In the genomic region with DNA sequence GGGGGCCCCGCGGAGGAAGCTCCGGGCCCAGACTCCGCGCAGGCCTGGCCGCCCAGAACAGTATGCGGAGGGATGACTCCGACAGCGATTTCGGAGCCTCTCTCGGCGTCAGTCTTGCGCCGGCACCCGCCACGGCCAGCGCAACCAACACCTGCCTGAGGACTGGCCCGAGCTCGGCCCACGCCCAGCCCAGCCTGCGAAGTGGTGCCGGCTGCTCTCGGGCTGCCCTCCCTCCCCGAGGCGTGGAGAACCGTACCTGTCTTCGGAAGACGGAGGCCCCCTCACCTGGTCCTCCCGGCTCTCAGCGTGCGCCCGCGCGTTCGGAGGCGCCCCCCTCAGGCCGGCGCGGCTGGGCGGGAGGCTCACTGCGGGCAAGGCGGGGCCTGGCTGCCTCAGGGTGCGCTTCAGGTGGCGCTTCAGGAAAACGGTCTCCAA, we compare ENCODE assay signal across 8 cellular contexts. TPM values are rescaled to one million over a fixed set of nuclear protein-coding genes. Genes with fewer than 3 reads are reported as not detected.
A peak's percentile ranks its signal among the peaks of the same experiment; 100 is the strongest.
DNase-seq lines count a peak whose midpoint lies in the region; ATAC-seq and TF ChIP-seq lines count a peak whose summit lies in the region.

A gene with protein sequence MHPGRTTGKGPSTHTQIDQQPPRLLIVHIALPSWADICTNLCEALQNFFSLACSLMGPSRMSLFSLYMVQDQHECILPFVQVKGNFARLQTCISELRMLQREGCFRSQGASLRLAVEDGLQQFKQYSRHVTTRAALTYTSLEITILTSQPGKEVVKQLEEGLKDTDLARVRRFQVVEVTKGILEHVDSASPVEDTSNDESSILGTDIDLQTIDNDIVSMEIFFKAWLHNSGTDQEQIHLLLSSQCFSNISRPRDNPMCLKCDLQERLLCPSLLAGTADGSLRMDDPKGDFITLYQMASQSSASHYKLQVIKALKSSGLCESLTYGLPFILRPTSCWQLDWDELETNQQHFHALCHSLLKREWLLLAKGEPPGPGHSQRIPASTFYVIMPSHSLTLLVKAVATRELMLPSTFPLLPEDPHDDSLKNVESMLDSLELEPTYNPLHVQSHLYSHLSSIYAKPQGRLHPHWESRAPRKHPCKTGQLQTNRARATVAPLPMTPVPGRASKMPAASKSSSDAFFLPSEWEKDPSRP (minus strand): TSS at position 322 of the 435 bp plus-strand sequence. CDS start 8,055 bp downstream, outside the sequence.

- peak; percentile 21 for DNase-seq in activated CD8-positive, alpha-beta memory T cell treated with anti-CD3 and anti-CD28 coated beads, Interleukin-2, amount 50 U/mL, for 4 hours
- DNase-seq in fibroblast of villous mesenchyme (ENCODE audit: low read depth) (no peak), omental fat pad (ENCODE audit: low spot score) (no peak), C1 segment of cervical spinal cord (lab: John Stamatoyannopoulos, UW) (no peak), UCSD-AML1 (lab: John Stamatoyannopoulos, UW; ENCODE audit: unreplicated experiment) (no peak), activated gamma-delta T cell (lab: John Stamatoyannopoulos, UW) (no peak)
- no peak for DNase-seq in activated CD4-positive, CD25-positive, alpha-beta regulatory T cell treated with anti-CD3 and anti-CD28 coated beads, Interleukin-2, amount 50 U/mL, for 72 hours

- peak; percentile 18 for TF ChIP-seq CTCF in fibroblast of villous mesenchyme (IDR thresholded peaks at IDR 0.05; ENCODE audit: insufficient read depth, low read depth, low read length)
- TF ChIP-seq CTCF in omental fat pad (IDR thresholded peaks at IDR 0.05) = no peak

- H3K4me3 ChIP-seq in GM08714 (ENCODE audit: low read length) (peak within 1 kb of the TSS; percentile 5; the same call in 1 of the 2 replicates), fibroblast of villous mesenchyme (ENCODE audit: low read depth, low read length) (peak within 1 kb of the TSS; percentile 40)

- peak; percentile 65 for ATAC-seq in omental fat pad (ENCODE audit: low FRiP score)

RNA-seq across cellular contexts. Expression of the gene that starts here (rescaled TPM):
- total RNA-seq in fibroblast of villous mesenchyme = not detected in 2 replicates
- total RNA-seq in omental fat pad = 1 to 10 TPM in 1 of 4 donors, under 1 TPM in 3; 0.56 to 1.8 (median 0.91) TPM
